ENCODE assay signal across 1 cellular context in genomic region chr11:64846998-64847666, GRCh38.
A peak's percentile ranks its signal among the peaks of the same experiment; 100 is the strongest.
TF ChIP-seq lines count a peak whose summit lies in the region.

No MANE protein-coding gene starts in this region.

TF ChIP-seq in HepG2, 621 proteins besides CTCF, POLR2A, EP300 and RAD21 (continued from another document and continues in another):
- TF ChIP-seq ZBTB49 (CRISPR knock-in tag; IDR thresholded peaks at IDR 0.05; ENCODE audit: borderline replicate concordance) (no peak), SMAD3 (CRISPR knock-in tag; IDR thresholded peaks at IDR 0.05) (no peak), SRSF9 (IDR thresholded peaks at IDR 0.05; ENCODE audit: borderline replicate concordance, insufficient read depth, low read depth, low read length, poor library complexity, severe bottlenecking) (no peak), FOXJ3 (CRISPR knock-in tag; IDR thresholded peaks at IDR 0.05; ENCODE audit: borderline replicate concordance) (no peak), LBX2 (CRISPR knock-in tag; IDR thresholded peaks at IDR 0.05; ENCODE audit: borderline replicate concordance) (no peak), ARID3A (IDR thresholded peaks at IDR 0.05; ENCODE audit: low read depth, low read length) (no peak), JUN (CRISPR knock-in tag; IDR thresholded peaks at IDR 0.05) (no peak), FOXO1 (CRISPR knock-in tag; IDR thresholded peaks at IDR 0.05) (no peak), EEA1 (CRISPR knock-in tag; IDR thresholded peaks at IDR 0.05; ENCODE audit: borderline replicate concordance) (no peak), ZNF674 (CRISPR knock-in tag; IDR thresholded peaks at IDR 0.05; ENCODE audit: low read depth) (no peak), THRA (CRISPR knock-in tag; IDR thresholded peaks at IDR 0.05; ENCODE audit: borderline replicate concordance) (peak; percentile 39; the same call in 1 of the 2 replicates), ELK4 (CRISPR knock-in tag; IDR thresholded peaks at IDR 0.05; ENCODE audit: borderline replicate concordance) (no peak), HDAC6 (IDR thresholded peaks at IDR 0.05; ENCODE audit: low read depth, low read length) (no peak), ZBTB7A (CRISPR knock-in tag; IDR thresholded peaks at IDR 0.05) (no peak), GMEB2 (CRISPR knock-in tag; IDR thresholded peaks at IDR 0.05; ENCODE audit: low read depth) (no peak), ZNF224 (CRISPR knock-in tag; IDR thresholded peaks at IDR 0.05) (no peak), SKI (IDR thresholded peaks at IDR 0.05; ENCODE audit: partially characterized antibody) (peak; percentile 26), ZNF737 (CRISPR knock-in tag; IDR thresholded peaks at IDR 0.05; ENCODE audit: borderline replicate concordance) (no peak), ZNF430 (CRISPR knock-in tag; IDR thresholded peaks at IDR 0.05) (no peak; the same call in 1 of the 2 replicates), NFE2 (CRISPR knock-in tag; IDR thresholded peaks at IDR 0.05) (no peak), ZNF710 (CRISPR knock-in tag; IDR thresholded peaks at IDR 0.05; ENCODE audit: borderline replicate concordance) (no peak), NCOA2 (CRISPR knock-in tag; IDR thresholded peaks at IDR 0.05) (0 out of 2 replicates have a peak, but pooled peaks have one; percentile 27), RAD51 (IDR thresholded peaks at IDR 0.05; ENCODE audit: borderline replicate concordance) (no peak), PATZ1 (CRISPR knock-in tag; IDR thresholded peaks at IDR 0.05) (peak; percentile 75; the same call in 1 of the 2 replicates), ZNF513 (CRISPR knock-in tag; conservative IDR thresholded peaks at IDR 0.05) (no peak), HINFP (CRISPR knock-in tag; IDR thresholded peaks at IDR 0.05; ENCODE audit: low read depth) (no peak), ZNF136 (CRISPR knock-in tag; IDR thresholded peaks at IDR 0.05; ENCODE audit: low read depth) (no peak), ZNF460 (CRISPR knock-in tag; IDR thresholded peaks at IDR 0.05; ENCODE audit: borderline replicate concordance) (no peak), ZNF670 (CRISPR knock-in tag; IDR thresholded peaks at IDR 0.05; ENCODE audit: borderline replicate concordance) (no peak), ZKSCAN5 (CRISPR knock-in tag; IDR thresholded peaks at IDR 0.05) (no peak), ZFP82 (CRISPR knock-in tag; IDR thresholded peaks at IDR 0.05; ENCODE audit: borderline replicate concordance) (no peak), ZFP36L2 (CRISPR knock-in tag; IDR thresholded peaks at IDR 0.05) (no peak), ZNF576 (CRISPR knock-in tag; IDR thresholded peaks at IDR 0.05) (no peak), U2AF1 (optimal IDR thresholded peaks at IDR 0.05; ENCODE audit: low read depth, low read length) (no peak), ZNF33A (CRISPR knock-in tag; IDR thresholded peaks at IDR 0.05; ENCODE audit: borderline replicate concordance) (no peak), TAF15 (IDR thresholded peaks at IDR 0.05; ENCODE audit: low read depth, low read length, poor library complexity, severe bottlenecking) (no peak), ZNF589 (CRISPR knock-in tag; conservative IDR thresholded peaks at IDR 0.05) (no peak), ATAD3A (CRISPR knock-in tag; IDR thresholded peaks at IDR 0.05) (no peak), ZNF3 (CRISPR knock-in tag; IDR thresholded peaks at IDR 0.05) (peak; percentile 54; the same call in 1 of the 2 replicates), ZXDC (CRISPR knock-in tag; IDR thresholded peaks at IDR 0.05) (no peak), ZNF850 (CRISPR knock-in tag; conservative IDR thresholded peaks at IDR 0.05) (no peak), ZNF225 (CRISPR knock-in tag; IDR thresholded peaks at IDR 0.05) (0 out of 2 replicates have a peak, but pooled peaks have one; percentile 40), ZNF709 (CRISPR knock-in tag; IDR thresholded peaks at IDR 0.05) (no peak), CBX1 (IDR thresholded peaks at IDR 0.05; ENCODE audit: low read depth) (no peak), RFX1 (IDR thresholded peaks at IDR 0.05) (no peak), ZNF761 (CRISPR knock-in tag; conservative IDR thresholded peaks at IDR 0.05) (no peak), SNAI1 (CRISPR knock-in tag; IDR thresholded peaks at IDR 0.05; ENCODE audit: borderline replicate concordance) (no peak)
